Comparison of ENCODE assay signal across 33 cellular contexts in the genomic region with DNA sequence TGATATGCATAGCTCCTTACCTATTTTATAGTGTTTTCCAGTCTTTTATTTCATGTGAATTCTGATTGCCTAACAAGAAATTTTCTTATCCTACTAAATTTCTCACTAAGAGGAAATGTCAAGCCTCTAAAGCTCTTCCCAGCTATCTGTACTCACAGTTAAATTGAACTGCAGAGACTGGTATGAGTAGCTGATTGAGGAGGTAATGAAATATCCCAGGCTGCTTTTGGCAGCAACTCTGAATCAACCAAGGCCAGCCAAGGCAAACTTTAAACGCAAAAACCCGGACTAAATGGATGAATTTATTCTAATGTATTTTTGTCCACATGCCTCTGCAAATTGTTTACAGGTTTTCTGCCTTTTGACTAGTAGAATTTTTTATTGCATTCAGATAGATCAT.
"Had no signal": no experiment of that assay in that cellular context is flagged by ENCODE, and none has a peak within 500 bp of the region (broad histone marks: within the 10 kb centered on the region; RNA-seq: fewer than 3 reads in every experiment).

No MANE protein-coding gene starts in this region.

- DNase-seq: Karpas-422, Kasumi-1, MG63, MM.1S, NCI-H1048, NCI-H1092, NCI-H1092 treated with DMSO at 0.1 percent for 48 hours, NCI-H1105, NCI-H1105 treated with DMSO at 0.1 percent for 48 hours, NCI-H1417, NCI-H1417 treated with DMSO at 0.1 percent for 48 hours, NCI-H1436, NCI-H1436 treated with DMSO at 0.1 percent for 48 hours, NCI-H146, NCI-H1694, NCI-H1694 treated with DMSO at 0.1 percent for 48 hours, NCI-H187, NCI-H187 treated with DMSO at 0.1 percent for 48 hours, NCI-H1930, NCI-H2029, NCI-H2029 treated with DMSO at 0.1 percent for 48 hours, NCI-H2081, NCI-H2081 treated with DMSO at 0.1 percent for 48 hours, NCI-H2107, NCI-H2171, NCI-H2171 treated with DMSO at 0.1 percent for 48 hours, NCI-H2227 treated with DMSO at 0.1 percent for 48 hours, NCI-H226, NCI-H345, NCI-H446, NCI-H446 treated with DMSO at 0.1 percent for 48 hours, NCI-H510A, NCI-H510A treated with DMSO at 0.1 percent for 48 hours had no signal

- H3K4me3 ChIP-seq: MG63 had no signal

- H3K36me3 ChIP-seq: MG63 had no signal

- H3K9me3 ChIP-seq: MG63 had no signal
